ENCODE assay signal across 30 cellular contexts in the genomic region with DNA sequence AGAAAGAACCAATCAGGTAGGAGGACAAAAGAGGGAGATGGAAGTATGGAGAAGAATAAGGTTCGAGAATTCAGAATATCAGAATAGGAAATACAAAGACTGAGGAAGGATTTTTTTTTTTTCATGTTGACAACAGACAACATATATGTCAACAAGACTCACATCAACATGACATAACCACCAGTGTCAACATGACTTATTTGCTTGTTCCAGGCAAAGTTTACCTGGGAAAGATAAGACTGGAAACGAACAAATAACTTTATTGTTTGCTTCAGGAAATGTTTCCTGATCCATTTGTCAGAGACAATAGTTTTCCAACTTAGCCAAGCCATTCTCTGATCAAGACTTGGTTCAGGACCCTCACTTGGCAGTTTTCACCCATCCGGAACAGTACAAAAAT.
"Had no signal": no experiment of that assay in that cellular context is flagged by ENCODE, and none has a peak within 500 bp of the region (broad histone marks: within the 10 kb centered on the region; RNA-seq: fewer than 3 reads in every experiment).

No MANE protein-coding gene starts in this region.

- H3K4me3 Mint-ChIP-seq: activated CD4-positive, alpha-beta T cell treated with anti-CD3 and anti-CD28 coated beads for 36 hours; activated CD4-positive, alpha-beta T cell treated with anti-CD3 and anti-CD28 coated beads, Interleukin-2, amount 10 ng/mL, durations not matched to agents 7 days and 5 days; activated CD8-positive, alpha-beta T cell treated with anti-CD3 and anti-CD28 coated beads, Interleukin-2, amount 10 ng/mL, durations not matched to agents 7 days and 5 days; activated naive CD4-positive, alpha-beta T cell treated with anti-CD3 and anti-CD28 coated beads, Interleukin-2, amount 50 U/mL, for 24 hours; activated naive CD8-positive, alpha-beta T cell treated with anti-CD3 and anti-CD28 coated beads, Interleukin-2, amount 10 ng/mL, durations not matched to agents 7 days and 5 days; activated T-cell treated with anti-CD3 and anti-CD28 coated beads, Interleukin-2, amount 50 U/mL, for 24 hours; central memory CD8-positive, alpha-beta T cell had no signal

- H3K27ac ChIP-seq: ascending aorta, cardiac muscle cell, KMS-11, PC-9 had no signal

- H3K9me3 ChIP-seq: ascending aorta had no signal

- ATAC-seq: activated CD4-positive, alpha-beta T cell treated with anti-CD3 and anti-CD28 coated beads for 36 hours; activated CD4-positive, CD25-positive, alpha-beta regulatory T cell treated with anti-CD3 and anti-CD28 coated beads, Interleukin-2, amount 50 U/mL, for 24 hours; activated CD8-positive, alpha-beta T cell treated with anti-CD3 and anti-CD28 coated beads, Interleukin-2, amount 10 ng/mL, durations not matched to agents 7 days and 5 days had no signal

- H3K27ac Mint-ChIP-seq: activated CD4-positive, alpha-beta T cell treated with anti-CD3 and anti-CD28 coated beads for 36 hours; activated CD4-positive, alpha-beta T cell treated with anti-CD3 and anti-CD28 coated beads, Interleukin-2, amount 10 ng/mL, durations not matched to agents 7 days and 5 days; activated CD8-positive, alpha-beta T cell treated with anti-CD3 and anti-CD28 coated beads, Interleukin-2, amount 10 ng/mL, durations not matched to agents 7 days and 5 days; activated naive CD4-positive, alpha-beta T cell treated with anti-CD3 and anti-CD28 coated beads, Interleukin-2, amount 50 U/mL, for 24 hours; activated naive CD8-positive, alpha-beta T cell treated with anti-CD3 and anti-CD28 coated beads, Interleukin-2, amount 10 ng/mL, durations not matched to agents 7 days and 5 days; activated T-cell treated with anti-CD3 and anti-CD28 coated beads, Interleukin-2, amount 50 U/mL, for 24 hours; activated T-helper 2 cell treated with anti-CD3 and anti-CD28 coated beads, Interferon-gamma antibody, Interleukin-2, Interleukin-4, amounts not matched to agents 10 μg/mL and 5 μg/mL and 100 μg/mL, durations not matched to agents 14 hours and 24 hours and 36 hours had no signal

- H2AFZ ChIP-seq: PC-9 had no signal

- H3K4me1 ChIP-seq: ascending aorta had no signal

- H3K36me3 Mint-ChIP-seq: activated naive CD4-positive, alpha-beta T cell treated with anti-CD3 and anti-CD28 coated beads, Interleukin-2, amount 50 U/mL, for 24 hours; activated naive CD8-positive, alpha-beta T cell treated with anti-CD3 and anti-CD28 coated beads, Interleukin-2, amount 10 ng/mL, durations not matched to agents 7 days and 5 days had no signal

- H3K27me3 Mint-ChIP-seq: activated CD4-positive, alpha-beta T cell treated with anti-CD3 and anti-CD28 coated beads for 36 hours; activated CD4-positive, alpha-beta T cell treated with anti-CD3 and anti-CD28 coated beads, Interleukin-2, amount 10 ng/mL, durations not matched to agents 7 days and 5 days; activated naive CD4-positive, alpha-beta T cell treated with anti-CD3 and anti-CD28 coated beads, Interleukin-2, amount 50 U/mL, for 24 hours; activated naive CD8-positive, alpha-beta T cell treated with anti-CD3 and anti-CD28 coated beads, Interleukin-2, amount 10 ng/mL, durations not matched to agents 7 days and 5 days; activated T-cell treated with anti-CD3 and anti-CD28 coated beads, Interleukin-2, amount 50 U/mL, for 24 hours; central memory CD8-positive, alpha-beta T cell had no signal

- H3K9me3 Mint-ChIP-seq: activated CD4-positive, alpha-beta T cell treated with anti-CD3 and anti-CD28 coated beads, Interleukin-2, amount 10 ng/mL, durations not matched to agents 7 days and 5 days; activated naive CD8-positive, alpha-beta T cell treated with anti-CD3 and anti-CD28 coated beads, Interleukin-2, amount 10 ng/mL, durations not matched to agents 7 days and 5 days had no signal

- H3K27me3 ChIP-seq: ascending aorta, cardiac muscle cell had no signal

- H3K4me2 ChIP-seq: KMS-11, PC-9 had no signal

- H3K4me1 Mint-ChIP-seq: activated CD4-positive, alpha-beta T cell treated with anti-CD3 and anti-CD28 coated beads for 36 hours; activated CD4-positive, alpha-beta T cell treated with anti-CD3 and anti-CD28 coated beads, Interleukin-2, amount 10 ng/mL, durations not matched to agents 7 days and 5 days; activated naive CD4-positive, alpha-beta T cell treated with anti-CD3 and anti-CD28 coated beads, Interleukin-2, amount 50 U/mL, for 24 hours; activated naive CD8-positive, alpha-beta T cell treated with anti-CD3 and anti-CD28 coated beads, Interleukin-2, amount 10 ng/mL, durations not matched to agents 7 days and 5 days; central memory CD8-positive, alpha-beta T cell had no signal

- H3K4me3 ChIP-seq: ascending aorta, cardiac muscle cell, PC-9 had no signal

- DNase-seq: activated CD4-positive, alpha-beta T cell treated with anti-CD3 and anti-CD28 coated beads for 36 hours; activated CD4-positive, alpha-beta T cell treated with anti-CD3 and anti-CD28 coated beads, Interleukin-2, amount 10 ng/mL, durations not matched to agents 7 days and 5 days; activated CD4-positive, alpha-beta T cell treated with anti-CD3 and anti-CD28 coated beads, Interleukin-2, amount 50 U/mL, for 48 hours; activated CD8-positive, alpha-beta T cell treated with anti-CD3 and anti-CD28 coated beads, Interleukin-2, amount 10 ng/mL, durations not matched to agents 7 days and 5 days; activated gamma-delta T cell; activated naive CD4-positive, alpha-beta T cell treated with Interleukin-2 at 50 U/mL for 16 hours; activated naive CD8-positive, alpha-beta T cell treated with anti-CD3 and anti-CD28 coated beads, Interleukin-2, amount 10 ng/mL, durations not matched to agents 7 days and 5 days; activated T-cell treated with anti-CD3 and anti-CD28 coated beads, Interleukin-2, amount 50 U/mL, for 24 hours; amygdala; NCI-H1092 treated with DMSO at 0.1 percent for 48 hours; NCI-H1417; NCI-H146; NCI-H1930; NCI-H345; NCI-H524 treated with DMSO at 0.1 percent for 48 hours; NCI-H748 treated with DMSO at 0.1 percent for 48 hours; NK-92 treated with Interleukin-12 subunit alpha and Interleukin-12 subunit beta, amount 100 ng/mL, for 24 hours; PC-9; Right ventricle myocardium superior; SW 1271; T-helper 1 cell; T-helper 2 cell; T-helper 9 cell had no signal

- H3K36me3 ChIP-seq: ascending aorta, cardiac muscle cell had no signal

- H3K9ac ChIP-seq: KMS-11 had no signal
